9 cellular contexts compared by ENCODE assay signal in genomic region chr7:130350945-130351663, GRCh38. TPM values are rescaled to one million over a fixed set of nuclear protein-coding genes. Genes with fewer than 3 reads are reported as not detected.
DNase-seq lines count a peak whose midpoint lies in the region; ATAC-seq, FAIRE-seq and TF ChIP-seq lines count a peak whose summit lies in the region.
"Had no signal": no experiment of that assay in that cellular context is flagged by ENCODE, and none has a peak within 500 bp of the region (broad histone marks: within the 10 kb centered on the region; RNA-seq: fewer than 3 reads in every experiment).

No MANE protein-coding gene starts in this region.

- intact Hi-C loops in activated CD8-positive, alpha-beta T cell treated with anti-CD3 and anti-CD28 coated beads for 36 hours (cut with micrococcal nuclease): no loop called here
- intact Hi-C loops in GM12878 (cut with micrococcal nuclease; ENCODE audit: unreplicated experiment) (loop anchor here (1.0 kb wide), 1 partner anchor 41 kb away; no protein-coding TSS in a partner anchor), right lobe of liver (cut with DNase I) (no loop called here), uterus (cut with DNase I; ENCODE audit: low total_unique reads) (no loop called here)

- peak overlapping the region; percentile 71 for H3K4me2 ChIP-seq in GM12878 (ENCODE audit: control insufficient read depth, insufficient read depth)

- peak; percentile 30 for DNase-seq in activated CD8-positive, alpha-beta T cell treated with anti-CD3 and anti-CD28 coated beads for 36 hours
- DNase-seq in activated CD8-positive, alpha-beta T cell treated with anti-CD3 and anti-CD28 coated beads, Interleukin-2, amount 10 ng/mL, durations not matched to agents 7 days and 5 days: no peak
- DNase-seq in GM12878 (ENCODE audit: low read depth, low spot score): peak; percentile 46
- DNase-seq in right lobe of liver: no peak
- DNase-seq in uterus: no peak
- no peak for DNase-seq in DMS53 treated with DMSO at 0.1 percent for 48 hours (lab: John Stamatoyannopoulos, UW; ENCODE audit: unreplicated experiment)
- no peak for DNase-seq in activated naive CD4-positive, alpha-beta T cell treated with anti-CD3 and anti-CD28 coated beads, Interleukin-2, amount 10 ng/mL, durations not matched to agents 7 days and 5 days
- DNase-seq in T-helper 2 cell: no peak
- DNase-seq: cortex of kidney had no signal

- H3K4me1 Mint-ChIP-seq in activated CD8-positive, alpha-beta T cell treated with anti-CD3 and anti-CD28 coated beads for 36 hours (ENCODE audit: low read depth): peaks cover 21% of the 10 kb centered on the region
- H3K4me1 Mint-ChIP-seq in activated CD8-positive, alpha-beta T cell treated with anti-CD3 and anti-CD28 coated beads, Interleukin-2, amount 10 ng/mL, durations not matched to agents 7 days and 5 days (ENCODE audit: low read depth): peaks cover 5% of the 10 kb centered on the region
- peaks cover 3% of the 10 kb centered on the region for H3K4me1 Mint-ChIP-seq in activated naive CD4-positive, alpha-beta T cell treated with anti-CD3 and anti-CD28 coated beads, Interleukin-2, amount 10 ng/mL, durations not matched to agents 7 days and 5 days

- H3K27ac ChIP-seq in GM12878 (ENCODE audit: control insufficient read depth, insufficient read depth) (peak overlapping the region; percentile 73), right lobe of liver (no peak overlapping the region), uterus (peak overlapping the region; percentile 81 to 86)

- no TSS peak for BruUV-seq in GM12878 (replicated peaks; lab: Mats Ljungman, UMichigan)

- H3K4me3 Mint-ChIP-seq in activated CD8-positive, alpha-beta T cell treated with anti-CD3 and anti-CD28 coated beads for 36 hours: no peak overlapping the region
- no peak overlapping the region for H3K4me3 Mint-ChIP-seq in activated CD8-positive, alpha-beta T cell treated with anti-CD3 and anti-CD28 coated beads, Interleukin-2, amount 10 ng/mL, durations not matched to agents 7 days and 5 days
- no peak overlapping the region for H3K4me3 Mint-ChIP-seq in activated naive CD4-positive, alpha-beta T cell treated with anti-CD3 and anti-CD28 coated beads, Interleukin-2, amount 10 ng/mL, durations not matched to agents 7 days and 5 days

- CTCF ChIA-PET in activated CD8-positive, alpha-beta T cell treated with anti-CD3 and anti-CD28 coated beads for 36 hours (lab: Charles Lee): no interaction called here
- CTCF ChIA-PET in activated CD8-positive, alpha-beta T cell treated with anti-CD3 and anti-CD28 coated beads, Interleukin-2, amount 10 ng/mL, durations not matched to agents 7 days and 5 days (lab: Charles Lee): no interaction called here
- CTCF ChIA-PET in GM12878 (lab: Yijun Ruan, JAX): interaction anchor here (0.9 kb wide), 1 partner anchor 14 kb away, joined by 3 read pairs; no protein-coding TSS in a partner anchor
- CTCF ChIA-PET in activated naive CD4-positive, alpha-beta T cell treated with anti-CD3 and anti-CD28 coated beads, Interleukin-2, amount 10 ng/mL, durations not matched to agents 7 days and 5 days (lab: Charles Lee): no interaction called here

- ATAC-seq in activated CD8-positive, alpha-beta T cell treated with anti-CD3 and anti-CD28 coated beads for 36 hours: peak; percentile 61
- no peak for ATAC-seq in activated CD8-positive, alpha-beta T cell treated with anti-CD3 and anti-CD28 coated beads, Interleukin-2, amount 10 ng/mL, durations not matched to agents 7 days and 5 days
- ATAC-seq in GM12878 (peak; percentile 88), right lobe of liver (peak; percentile 35 to 59 (median 52))

- no peaks in the 10 kb centered on the region for H3K9me3 Mint-ChIP-seq in activated CD8-positive, alpha-beta T cell treated with anti-CD3 and anti-CD28 coated beads for 36 hours
- H3K9me3 Mint-ChIP-seq in activated CD8-positive, alpha-beta T cell treated with anti-CD3 and anti-CD28 coated beads, Interleukin-2, amount 10 ng/mL, durations not matched to agents 7 days and 5 days (ENCODE audit: insufficient read depth): no peaks in the 10 kb centered on the region
- H3K9me3 Mint-ChIP-seq in activated naive CD4-positive, alpha-beta T cell treated with anti-CD3 and anti-CD28 coated beads, Interleukin-2, amount 10 ng/mL, durations not matched to agents 7 days and 5 days: no peaks in the 10 kb centered on the region

- TF ChIP-seq POLR2A in GM12878 (IDR thresholded peaks at IDR 0.05; ENCODE audit: low read depth, low read length) (no peak), right lobe of liver (IDR thresholded peaks at IDR 0.05) (no peak), uterus (IDR thresholded peaks at IDR 0.05) (no peak)

- peak; percentile 0; the same call in 1 of the 2 replicates for TF ChIP-seq RAD21 in GM12878 (IDR thresholded peaks at IDR 0.05; ENCODE audit: insufficient read depth, low read depth, low read length)

- H3K4me1 ChIP-seq in GM12878 (ENCODE audit: control insufficient read depth, insufficient read depth, low read length): peaks cover 21% of the 10 kb centered on the region
- no peaks in the 10 kb centered on the region for H3K4me1 ChIP-seq in right lobe of liver
- H3K4me1 ChIP-seq in uterus: peaks cover 5 to 14% of the 10 kb centered on the region in 2 donors

- H3K36me3 ChIP-seq in GM12878 (ENCODE audit: control insufficient read depth in 2 of 2, insufficient read depth in 2 of 2, low read length in 1 of 2): no peaks in the 10 kb centered on the region
- H3K36me3 ChIP-seq in right lobe of liver: no peaks in the 10 kb centered on the region
- no peaks in the 10 kb centered on the region for H3K36me3 ChIP-seq in uterus

- POLR2A ChIA-PET in activated CD8-positive, alpha-beta T cell treated with anti-CD3 and anti-CD28 coated beads for 36 hours (lab: Charles Lee): no interaction called here
- POLR2A ChIA-PET in activated CD8-positive, alpha-beta T cell treated with anti-CD3 and anti-CD28 coated beads, Interleukin-2, amount 10 ng/mL, durations not matched to agents 7 days and 5 days (lab: Charles Lee): no interaction called here
- POLR2A ChIA-PET in GM12878 (lab: Charles Lee): interaction anchor here (0.7 to 1.7 kb wide), 2 partner anchors 14 to 42 kb away, joined by 3 to 5 read pairs; no protein-coding TSS in a partner anchor

- H3K4me3 ChIP-seq in GM12878: no peak overlapping the region
- H3K4me3 ChIP-seq in right lobe of liver: no peak overlapping the region
- no peak overlapping the region for H3K4me3 ChIP-seq in uterus

- in situ Hi-C loops in GM12878 (cut with MboI): no loop called here

- H4K20me1 ChIP-seq in GM12878 (ENCODE audit: control insufficient read depth, insufficient read depth): no peaks in the 10 kb centered on the region

- SMC1A ChIA-PET in GM12878 (lab: Charles Lee; ENCODE audit: uncharacterized antibody, unreplicated experiment): interaction anchor here (0.8 to 1.7 kb wide), 4 partner anchors 14 to 90 kb away, joined by 3 to 5 read pairs (median 3); partner anchors contain the start of gene CEP41

- H3K9me3 ChIP-seq in GM12878 (replicated peaks; ENCODE audit: control insufficient read depth, insufficient read depth, low read length) (no peaks in the 10 kb centered on the region), right lobe of liver (no peaks in the 10 kb centered on the region), uterus (no peaks in the 10 kb centered on the region)

- peak; percentile 61 for FAIRE-seq in GM12878 (lab: Jason Lieb, UNC)

- no peak for TF ChIP-seq CTCF in activated CD8-positive, alpha-beta T cell treated with anti-CD3 and anti-CD28 coated beads for 36 hours (IDR thresholded peaks at IDR 0.05)
- TF ChIP-seq CTCF in GM12878 (IDR thresholded peaks at IDR 0.05 in 2 of 3, conservative IDR thresholded peaks at IDR 0.05 in 1 of 3; ENCODE audit: control insufficient read depth in 2 of 3, extremely low read depth in 1 of 3, insufficient read depth in 1 of 3, low read depth in 3 of 3, low read length in 3 of 3): no peak
- no peak for TF ChIP-seq CTCF in right lobe of liver (IDR thresholded peaks at IDR 0.05)
- TF ChIP-seq CTCF in uterus (IDR thresholded peaks at IDR 0.05): no peak

- H3K27me3 Mint-ChIP-seq in activated CD8-positive, alpha-beta T cell treated with anti-CD3 and anti-CD28 coated beads for 36 hours: no peaks in the 10 kb centered on the region
- no peaks in the 10 kb centered on the region for H3K27me3 Mint-ChIP-seq in activated CD8-positive, alpha-beta T cell treated with anti-CD3 and anti-CD28 coated beads, Interleukin-2, amount 10 ng/mL, durations not matched to agents 7 days and 5 days (ENCODE audit: low read depth)
- peaks cover 7% of the 10 kb centered on the region for H3K27me3 Mint-ChIP-seq in activated naive CD4-positive, alpha-beta T cell treated with anti-CD3 and anti-CD28 coated beads, Interleukin-2, amount 10 ng/mL, durations not matched to agents 7 days and 5 days

- H3K27me3 ChIP-seq in GM12878 (replicated peaks in 1 of 2; ENCODE audit: control insufficient read depth in 2 of 2, insufficient read depth in 2 of 2, low read length in 1 of 2): no peaks in the 10 kb centered on the region
- no peaks in the 10 kb centered on the region for H3K27me3 ChIP-seq in right lobe of liver
- no peaks in the 10 kb centered on the region for H3K27me3 ChIP-seq in uterus

- no peaks in the 10 kb centered on the region for H3K36me3 Mint-ChIP-seq in activated CD8-positive, alpha-beta T cell treated with anti-CD3 and anti-CD28 coated beads for 36 hours (ENCODE audit: low read depth)
- no peaks in the 10 kb centered on the region for H3K36me3 Mint-ChIP-seq in activated CD8-positive, alpha-beta T cell treated with anti-CD3 and anti-CD28 coated beads, Interleukin-2, amount 10 ng/mL, durations not matched to agents 7 days and 5 days (ENCODE audit: low read depth)
- no peaks in the 10 kb centered on the region for H3K36me3 Mint-ChIP-seq in activated naive CD4-positive, alpha-beta T cell treated with anti-CD3 and anti-CD28 coated beads, Interleukin-2, amount 10 ng/mL, durations not matched to agents 7 days and 5 days

- no peak for TF ChIP-seq EP300 in GM12878 (IDR thresholded peaks at IDR 0.05; ENCODE audit: borderline replicate concordance in 1 of 2, control insufficient read depth in 1 of 2, low read depth in 2 of 2, low read length in 2 of 2)

- H2AFZ ChIP-seq in GM12878 (ENCODE audit: control insufficient read depth, low read depth, low read length): peak overlapping the region; percentile 58

- no peak overlapping the region for H3K27ac Mint-ChIP-seq in activated CD8-positive, alpha-beta T cell treated with anti-CD3 and anti-CD28 coated beads for 36 hours
- H3K27ac Mint-ChIP-seq in activated CD8-positive, alpha-beta T cell treated with anti-CD3 and anti-CD28 coated beads, Interleukin-2, amount 10 ng/mL, durations not matched to agents 7 days and 5 days: no peak overlapping the region
- H3K27ac Mint-ChIP-seq in activated naive CD4-positive, alpha-beta T cell treated with anti-CD3 and anti-CD28 coated beads, Interleukin-2, amount 10 ng/mL, durations not matched to agents 7 days and 5 days: no peak overlapping the region

- RAD21 ChIA-PET in GM12878 (lab: Charles Lee; ENCODE audit: unreplicated experiment): interaction anchor here (0.9 kb wide), 1 partner anchor 14 kb away, joined by 3 read pairs; no protein-coding TSS in a partner anchor

- H3K79me2 ChIP-seq in GM12878 (ENCODE audit: control insufficient read depth, insufficient read depth, low read length): no peaks in the 10 kb centered on the region

- 2% methylated on average over 17 of the region's 17 CpGs for WGBS in GM12878 (ENCODE audit: insufficient coverage, insufficient replicate concordance, low lambda C conversion rate, missing lambda C conversion rate)
- 24% methylated on average over 17 of the region's 17 CpGs for WGBS in right lobe of liver (ENCODE audit: insufficient coverage, low coverage, low lambda C conversion rate, missing lambda C conversion rate)

- H3K9ac ChIP-seq in GM12878 (ENCODE audit: control insufficient read depth, insufficient read depth, low read length): peak overlapping the region; percentile 34; the same call in 1 of the 2 replicates

RNA-seq across cellular contexts. Expression of gene CPA5, which starts 6.5 kb away (rescaled TPM):
- total RNA-seq in activated CD8-positive, alpha-beta T cell treated with anti-CD3 and anti-CD28 coated beads for 36 hours: under 1 TPM; 0.25 to 0.88 TPM
- under 1 TPM in 1 of 2 experiments, not detected in 1; 0.31 TPM for total RNA-seq in activated CD8-positive, alpha-beta T cell treated with anti-CD3 and anti-CD28 coated beads, Interleukin-2, amount 10 ng/mL, durations not matched to agents 7 days and 5 days
- total RNA-seq in GM12878 (2013; cell fraction: nucleolus; rRNA removed): not detected in 2 replicates
- 0.17 TPM in 1 of 2 replicates, not detected in the other for total RNA-seq in GM12878 (2014; rRNA removed)
- total RNA-seq in GM12878 (2014; rRNA removed; fragmentation: Illumina TruSeq; extraction: Trizol): 0.09 and 0.28 TPM in 2 replicates
- 0.29 and 0.49 TPM in 2 replicates for total RNA-seq in GM12878 (2021)
- polyA plus RNA-seq in GM12878 (2011; ENCODE audit: low read depth): not detected
- 0.22 and 0.52 TPM in 2 replicates for polyA plus RNA-seq in GM12878 (2011; rRNA removed)
- polyA plus RNA-seq in GM12878 (2011; cell fraction: cytosol; rRNA removed): 0.20 and 0.30 TPM in 2 replicates
- 1.5 and 2.0 TPM in 2 replicates for polyA plus RNA-seq in GM12878 (2011; cell fraction: nucleus; rRNA removed)
- polyA plus RNA-seq in GM12878 (2012): 0.11 and 0.87 TPM in 2 replicates
- polyA plus RNA-seq in GM12878 (2014; fragmentation: Illumina TruSeq; extraction: Trizol): 0.06 and 0.21 TPM in 2 replicates
- polyA plus RNA-seq in GM12878 (2014; fragmentation: Nextera tagmentation; extraction: Ambion mirVana): under 1 TPM; 0.40 to 0.45 TPM
- 0.10 TPM in 1 of 2 replicates, not detected in the other for polyA plus RNA-seq in GM12878 (2014; rRNA removed)
- not detected for polyA plus RNA-seq in GM12878 (2016; fragmentation: Nextera tagmentation; extraction: Ambion mirVana)
- 0.41 and 0.88 TPM in 2 replicates for polyA minus RNA-seq in GM12878 (2011; rRNA and poly(A)+ RNA removed)
- not detected in 2 replicates for polyA minus RNA-seq in GM12878 (2011; cell fraction: cytosol; rRNA and poly(A)+ RNA removed)
- not detected in 2 replicates for polyA minus RNA-seq in GM12878 (2011; cell fraction: nucleus; rRNA and poly(A)+ RNA removed)
- total RNA-seq in right lobe of liver: not detected
- not detected for total RNA-seq in uterus

RNA-seq across cellular contexts. Expression of gene CPA1, which starts 29.2 kb away (rescaled TPM):
- not detected for total RNA-seq in activated CD8-positive, alpha-beta T cell treated with anti-CD3 and anti-CD28 coated beads for 36 hours
- total RNA-seq in activated CD8-positive, alpha-beta T cell treated with anti-CD3 and anti-CD28 coated beads, Interleukin-2, amount 10 ng/mL, durations not matched to agents 7 days and 5 days: not detected
- total RNA-seq in GM12878 (2013; cell fraction: nucleolus; rRNA removed): not detected in 2 replicates
- total RNA-seq in GM12878 (2014; rRNA removed) (not detected in 2 replicates), GM12878 (2014; rRNA removed; fragmentation: Illumina TruSeq; extraction: Trizol) (not detected in 2 replicates), GM12878 (2021) (8.0 and 11.9 TPM in 2 replicates), right lobe of liver (not detected), uterus (1 to 10 TPM in 1 of 4 donors, under 1 TPM in 1, not detected in 2; 0.46 to 3.8 TPM)
- polyA plus RNA-seq in GM12878 (2011; ENCODE audit: low read depth): not detected
- polyA plus RNA-seq in GM12878 (2011; rRNA removed) (not detected in 2 replicates), GM12878 (2014; fragmentation: Illumina TruSeq; extraction: Trizol) (not detected in 2 replicates), GM12878 (2014; fragmentation: Nextera tagmentation; extraction: Ambion mirVana) (not detected), GM12878 (2014; rRNA removed) (not detected in 2 replicates), GM12878 (2016; fragmentation: Nextera tagmentation; extraction: Ambion mirVana) (not detected)
- not detected in 2 replicates for polyA plus RNA-seq in GM12878 (2011; cell fraction: cytosol; rRNA removed)
- polyA plus RNA-seq in GM12878 (2011; cell fraction: nucleus; rRNA removed): not detected in 2 replicates
- polyA plus RNA-seq in GM12878 (2012): not detected in 2 replicates
- polyA minus RNA-seq in GM12878 (2011; rRNA and poly(A)+ RNA removed): not detected in 2 replicates
- polyA minus RNA-seq in GM12878 (2011; cell fraction: cytosol; rRNA and poly(A)+ RNA removed): not detected in 2 replicates
- not detected in 2 replicates for polyA minus RNA-seq in GM12878 (2011; cell fraction: nucleus; rRNA and poly(A)+ RNA removed)

RNA-seq across cellular contexts. Expression of gene CPA4, which starts 58.1 kb away (rescaled TPM):
- total RNA-seq in activated CD8-positive, alpha-beta T cell treated with anti-CD3 and anti-CD28 coated beads for 36 hours: not detected
- not detected for total RNA-seq in activated CD8-positive, alpha-beta T cell treated with anti-CD3 and anti-CD28 coated beads, Interleukin-2, amount 10 ng/mL, durations not matched to agents 7 days and 5 days
- 0.81 and 2.0 TPM in 2 replicates for total RNA-seq in GM12878 (2013; cell fraction: nucleolus; rRNA removed)
- total RNA-seq in GM12878 (2014; rRNA removed) (0.06 and 0.33 TPM in 2 replicates), GM12878 (2014; rRNA removed; fragmentation: Illumina TruSeq; extraction: Trizol) (0.09 and 0.13 TPM in 2 replicates), GM12878 (2021) (0.18 and 0.37 TPM in 2 replicates), right lobe of liver (not detected), uterus (1 to 10 TPM in 1 of 4 donors, not detected in 3; 1.3 TPM)
- not detected for polyA plus RNA-seq in GM12878 (2011; ENCODE audit: low read depth)
- polyA plus RNA-seq in GM12878 (2011; rRNA removed) (0.16 and 0.20 TPM in 2 replicates), GM12878 (2014; fragmentation: Illumina TruSeq; extraction: Trizol) (0.15 and 1.5 TPM in 2 replicates), GM12878 (2014; fragmentation: Nextera tagmentation; extraction: Ambion mirVana) (under 1 TPM; 0.05 to 0.21 TPM), GM12878 (2014; rRNA removed) (0.13 and 0.35 TPM in 2 replicates), GM12878 (2016; fragmentation: Nextera tagmentation; extraction: Ambion mirVana) (under 1 TPM in 1 of 2 experiments, not detected in 1; 0.20 TPM)
- 0.08 and 0.10 TPM in 2 replicates for polyA plus RNA-seq in GM12878 (2011; cell fraction: cytosol; rRNA removed)
- 0.12 and 0.23 TPM in 2 replicates for polyA plus RNA-seq in GM12878 (2011; cell fraction: nucleus; rRNA removed)
- polyA plus RNA-seq in GM12878 (2012): 0.19 and 0.20 TPM in 2 replicates
- 0.21 and 0.37 TPM in 2 replicates for polyA minus RNA-seq in GM12878 (2011; rRNA and poly(A)+ RNA removed)
- polyA minus RNA-seq in GM12878 (2011; cell fraction: cytosol; rRNA and poly(A)+ RNA removed): not detected in 2 replicates
- not detected in 2 replicates for polyA minus RNA-seq in GM12878 (2011; cell fraction: nucleus; rRNA and poly(A)+ RNA removed)

Comparison
In these comparisons a context has a peak if more than half of its experiments do, and no peak if none do; other contexts are left out.
1. DNase-seq: peak in activated CD8-positive, alpha-beta T cell treated with anti-CD3 and anti-CD28 coated beads for 36 hours (single experiment) and GM12878 (single experiment); none in activated CD8-positive, alpha-beta T cell treated with anti-CD3 and anti-CD28 coated beads, Interleukin-2, amount 10 ng/mL, durations not matched to agents 7 days and 5 days (single experiment), right lobe of liver (0 of 3), uterus (0 of 2), DMS53 treated with DMSO at 0.1 percent for 48 hours (single experiment), activated naive CD4-positive, alpha-beta T cell treated with anti-CD3 and anti-CD28 coated beads, Interleukin-2, amount 10 ng/mL, durations not matched to agents 7 days and 5 days (single experiment) and T-helper 2 cell (0 of 5).
2. H3K27ac ChIP-seq: peak in GM12878 (single experiment) and uterus (2 of 2); none in right lobe of liver (0 of 3).